In the genomic region with DNA sequence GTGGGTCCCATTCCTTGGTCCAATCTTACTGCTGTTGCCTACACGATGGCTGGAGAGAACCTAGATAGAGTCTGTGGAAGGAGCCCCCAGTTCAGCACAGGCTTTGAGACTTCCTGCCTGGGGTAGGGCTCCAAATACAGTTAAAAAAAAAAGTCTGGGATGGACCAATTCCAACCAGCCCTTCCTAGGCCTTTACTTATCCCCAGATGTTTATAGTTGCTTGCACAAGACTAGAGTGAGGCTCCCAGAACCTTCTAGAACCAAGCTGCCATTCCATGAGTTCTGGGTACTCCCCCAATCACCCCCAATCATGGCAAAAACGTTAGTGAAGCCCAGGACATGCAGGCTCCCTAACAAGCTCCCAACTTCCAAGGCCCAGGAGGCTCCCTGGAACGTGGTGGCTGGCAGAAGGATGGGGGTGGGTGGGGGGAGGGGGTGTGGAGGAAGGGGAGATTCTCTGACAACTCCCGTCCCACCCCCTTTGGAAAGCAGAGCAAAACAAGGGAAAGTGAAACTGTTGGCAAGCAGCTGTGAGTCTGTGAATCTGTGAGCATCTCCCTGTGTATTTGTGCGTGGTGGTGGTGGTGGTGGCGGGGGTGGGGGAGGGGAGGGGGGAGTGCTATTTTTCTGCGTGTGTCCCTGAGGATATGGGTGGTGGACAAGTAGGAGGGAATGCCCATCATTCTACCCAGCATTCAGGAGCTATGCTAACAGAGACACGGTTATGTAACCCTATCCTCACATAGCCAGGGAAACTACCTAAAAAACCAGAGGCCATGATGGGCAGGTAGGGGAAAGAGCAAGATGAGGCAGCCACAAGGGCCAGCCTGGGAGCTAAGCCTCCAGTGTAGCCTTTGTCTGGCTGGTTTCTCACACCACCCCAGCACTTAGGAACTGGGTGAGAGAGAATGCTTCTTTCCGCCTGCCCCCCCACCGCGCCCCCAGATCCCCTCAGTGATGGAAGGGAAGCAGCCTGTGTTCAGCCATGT, we compare ENCODE assay signal across 13 cellular contexts. TPM values are rescaled to one million over a fixed set of nuclear protein-coding genes. Genes with fewer than 3 reads are reported as not detected.
DNase-seq lines count a peak whose midpoint lies in the region; ATAC-seq, FAIRE-seq and TF ChIP-seq lines count a peak whose summit lies in the region.
"Had no signal": no experiment of that assay in that cellular context is flagged by ENCODE, and none has a peak within 500 bp of the region (broad histone marks: within the 10 kb centered on the region; RNA-seq: fewer than 3 reads in every experiment).

No MANE protein-coding gene starts in this region.

- no peaks in the 10 kb centered on the region for H3K9me3 ChIP-seq in PC-3 (ENCODE audit: low read length)
- no peaks in the 10 kb centered on the region for H3K9me3 ChIP-seq in fibroblast of lung (ENCODE audit: control insufficient read depth, insufficient read depth, low read depth, low read length)

- no peaks in the 10 kb centered on the region for H3K9me3 Mint-ChIP-seq in stimulated activated naive B cell treated with anti-CD40 and anti-IgM and Interleukin-4, amounts not matched to agents 10 μg/mL and 1 μg/mL and 100 μg/mL, for 72 hours

- peaks cover 11% of the 10 kb centered on the region for H3F3A ChIP-seq in PC-3 (ENCODE audit: low read length, unreplicated experiment)

- no peaks in the 10 kb centered on the region for H3K27me3 Mint-ChIP-seq in stimulated activated naive B cell treated with anti-CD40 and anti-IgM and Interleukin-4, amounts not matched to agents 10 μg/mL and 1 μg/mL and 100 μg/mL, for 72 hours

- DNase-seq in GM12892 (ENCODE audit: insufficient read length), result no peak
- DNase-seq in PC-3, result peak; percentile 50
- peak in 1 of 2 donors; percentile 34 for DNase-seq in fibroblast of lung (ENCODE audit: low read depth in 2 of 2)
- no peak for DNase-seq in stimulated activated naive B cell treated with anti-CD40 and anti-IgM and Interleukin-4, amounts not matched to agents 10 μg/mL and 1 μg/mL and 100 μg/mL, for 72 hours
- DNase-seq in NCI-H774 (lab: John Stamatoyannopoulos, UW), result no peak
- no peak for DNase-seq in HuH-7 (ENCODE audit: low spot score)
- DNase-seq in germinal center (ENCODE audit: low spot score), result no peak
- DNase-seq: activated CD8-positive, alpha-beta memory T cell treated with anti-CD3 and anti-CD28 coated beads, Interleukin-2, amount 50 U/mL, for 4 hours; NCI-H1436; T-helper 9 cell; trophoblast cell had no signal

- no peaks in the 10 kb centered on the region for H3K27me3 ChIP-seq in PC-3 (ENCODE audit: low read length)
- H3K27me3 ChIP-seq in fibroblast of lung (ENCODE audit: control insufficient read depth, insufficient read depth, low read length), result no peaks in the 10 kb centered on the region

- H3K4me3 ChIP-seq in PC-3 (ENCODE audit: low read length) (peak overlapping the region; percentile 74), fibroblast of lung (replicated peaks in 1 of 4; ENCODE audit: control extremely low read depth in 1 of 4, insufficient read depth in 1 of 4, low read depth in 3 of 4, low read length in 4 of 4) (no peak overlapping the region)

- CTCF ChIA-PET in PC-3 (lab: Charles Lee), result interaction anchor here (0.5 to 1.4 kb wide), 2 partner anchors 62 to 65 kb away, joined by 3 to 4 read pairs; no protein-coding TSS in a partner anchor

- no peak for ATAC-seq in PC-3
- ATAC-seq in stimulated activated naive B cell treated with anti-CD40 and anti-IgM and Interleukin-4, amounts not matched to agents 10 μg/mL and 1 μg/mL and 100 μg/mL, for 72 hours (replicated peaks), result no peak
- no peak for ATAC-seq in HG03460 (IDR thresholded peaks at IDR 0.05; ENCODE audit: unreplicated experiment)

- H4K20me1 ChIP-seq in PC-3 (ENCODE audit: low read length), result no peaks in the 10 kb centered on the region
- H4K20me1 ChIP-seq in fibroblast of lung (ENCODE audit: control insufficient read depth, extremely low read depth, insufficient read depth, low read length), result no peaks in the 10 kb centered on the region

- H3K27ac Mint-ChIP-seq in stimulated activated naive B cell treated with anti-CD40 and anti-IgM and Interleukin-4, amounts not matched to agents 10 μg/mL and 1 μg/mL and 100 μg/mL, for 72 hours, result peak overlapping the region; percentile 20

- intact Hi-C loops in PC-3 (cut with micrococcal nuclease), result loop anchor here (5.0 kb wide), 1 partner anchor 114 kb away; the partner anchor contains the start of gene IP6K1

- TF ChIP-seq POLR2A in GM12892 (IDR thresholded peaks at IDR 0.05; ENCODE audit: low read depth, low read length), result no peak

- no peaks in the 10 kb centered on the region for H3K9me2 ChIP-seq in PC-3 (replicated peaks; ENCODE audit: low read length)

- peaks cover 0 to 3% of the 10 kb centered on the region in 2 donors for H3K36me3 Mint-ChIP-seq in stimulated activated naive B cell treated with anti-CD40 and anti-IgM and Interleukin-4, amounts not matched to agents 10 μg/mL and 1 μg/mL and 100 μg/mL, for 72 hours

- H3K4me2 ChIP-seq in PC-3 (ENCODE audit: low read length) (peak overlapping the region; percentile 99), fibroblast of lung (ENCODE audit: extremely low read depth, insufficient read depth, low read length) (peak overlapping the region; percentile 25)

- peaks cover 16 to 22% of the 10 kb centered on the region in 2 donors for H3K4me1 Mint-ChIP-seq in stimulated activated naive B cell treated with anti-CD40 and anti-IgM and Interleukin-4, amounts not matched to agents 10 μg/mL and 1 μg/mL and 100 μg/mL, for 72 hours

- H3K9ac ChIP-seq in PC-3 (ENCODE audit: low read length) (peak overlapping the region; percentile 91), fibroblast of lung (ENCODE audit: insufficient read depth, low read length) (no peak overlapping the region)

- H2AFZ ChIP-seq in PC-3 (ENCODE audit: low read length), result no peak overlapping the region
- no peak overlapping the region for H2AFZ ChIP-seq in fibroblast of lung (ENCODE audit: low read length)

- peak; percentile 88 for FAIRE-seq in GM12892 (lab: Jason Lieb, UNC)
- FAIRE-seq: endothelial cell of umbilical vein had no signal

- H3K36me3 ChIP-seq in PC-3 (ENCODE audit: low read depth, low read length), result peaks cover 22% of the 10 kb centered on the region
- H3K36me3 ChIP-seq in fibroblast of lung (ENCODE audit: control insufficient read depth, insufficient read depth, low read length), result no peaks in the 10 kb centered on the region

- TF ChIP-seq CTCF in PC-3 (conservative IDR thresholded peaks at IDR 0.05; ENCODE audit: low read depth, low read length) (no peak), fibroblast of lung (conservative IDR thresholded peaks at IDR 0.05 in 1 of 2, IDR thresholded peaks at IDR 0.05 in 1 of 2; ENCODE audit: low read depth in 1 of 2, low read length in 2 of 2) (no peak)

- peaks cover 67% of the 10 kb centered on the region for H3K79me2 ChIP-seq in PC-3 (ENCODE audit: low read length)
- no peaks in the 10 kb centered on the region for H3K79me2 ChIP-seq in fibroblast of lung (ENCODE audit: control insufficient read depth, insufficient read depth, low read length)

- no peak overlapping the region for H3K4me3 Mint-ChIP-seq in stimulated activated naive B cell treated with anti-CD40 and anti-IgM and Interleukin-4, amounts not matched to agents 10 μg/mL and 1 μg/mL and 100 μg/mL, for 72 hours

- POLR2A ChIA-PET in PC-3 (lab: Charles Lee; ENCODE audit: unreplicated experiment), result interaction anchor here (1.0 to 1.4 kb wide), 3 partner anchors 20 to 98 kb away, joined by 4 to 10 read pairs (median 6); partner anchors contain the start of genes INKA1 and MON1A

- H3K27ac ChIP-seq in PC-3 (ENCODE audit: low read length) (peak overlapping the region; percentile 99), fibroblast of lung (ENCODE audit: insufficient read depth, low read length) (no peak overlapping the region)

- H3K4me1 ChIP-seq in PC-3 (ENCODE audit: insufficient read depth, low read length) (peaks cover 76% of the 10 kb centered on the region), fibroblast of lung (ENCODE audit: control insufficient read depth, extremely low read depth, insufficient read depth, low read length) (peaks cover 11% of the 10 kb centered on the region)

- TSS peak; percentile 1 for BruUV-seq in PC-3 (replicated peaks; lab: Mats Ljungman, UMichigan)

RNA-seq across cellular contexts. Expression of gene MST1R, which starts 2.0 kb away (rescaled TPM):
- polyA plus RNA-seq in GM12892 (2012; ENCODE audit: missing spikeins), result 3.6 TPM
- total RNA-seq in PC-3 (2014; rRNA removed) (39.0 and 70.6 TPM in 2 replicates), fibroblast of lung (1.5 and 3.0 TPM in 2 replicates)
- 0.52 and 1.2 TPM in 2 replicates for polyA plus RNA-seq in fibroblast of lung
- 0.61 and 1.5 TPM in 2 replicates for polyA plus RNA-seq in fibroblast of lung (2012)
- polyA minus RNA-seq in fibroblast of lung (ENCODE audit: low replicate concordance), result 1.5 and 4.3 TPM in 2 replicates

RNA-seq across cellular contexts. Expression of gene MON1A, which starts 28.0 kb away (rescaled TPM):
- polyA plus RNA-seq in GM12892 (2012; ENCODE audit: missing spikeins), result 2.2 TPM
- total RNA-seq in PC-3 (2014; rRNA removed) (20.8 and 24.9 TPM in 2 replicates), fibroblast of lung (11.8 and 12.2 TPM in 2 replicates)
- polyA plus RNA-seq in fibroblast of lung, result 6.7 and 9.3 TPM in 2 replicates
- 7.8 and 12.6 TPM in 2 replicates for polyA plus RNA-seq in fibroblast of lung (2012)
- polyA minus RNA-seq in fibroblast of lung (ENCODE audit: low replicate concordance), result 10.1 and 12.9 TPM in 2 replicates

RNA-seq across cellular contexts. Expression of gene CAMKV, which starts 31.9 kb away (rescaled TPM):
- polyA plus RNA-seq in GM12892 (2012; ENCODE audit: missing spikeins), result not detected
- total RNA-seq in PC-3 (2014; rRNA removed), result 0.58 TPM in 1 of 2 replicates, not detected in the other
- total RNA-seq in fibroblast of lung, result not detected in 2 replicates
- polyA plus RNA-seq in fibroblast of lung, result 0.06 TPM in 1 of 2 replicates, not detected in the other
- polyA plus RNA-seq in fibroblast of lung (2012), result not detected in 2 replicates
- polyA minus RNA-seq in fibroblast of lung (ENCODE audit: low replicate concordance), result not detected in 2 replicates
- total RNA-seq: endothelial cell of umbilical vein had no signal
- polyA plus RNA-seq: endothelial cell of umbilical vein had no signal

RNA-seq across cellular contexts. Expression of gene RBM6, which starts 38.3 kb away (rescaled TPM):
- 106 TPM for polyA plus RNA-seq in GM12892 (2012; ENCODE audit: missing spikeins)
- total RNA-seq in PC-3 (2014; rRNA removed) (64.6 and 73.5 TPM in 2 replicates), fibroblast of lung (41.3 and 46.1 TPM in 2 replicates)
- 36.3 and 40.1 TPM in 2 replicates for polyA plus RNA-seq in fibroblast of lung
- polyA plus RNA-seq in fibroblast of lung (2012), result 29.0 and 29.6 TPM in 2 replicates
- 19.7 and 20.1 TPM in 2 replicates for polyA minus RNA-seq in fibroblast of lung (ENCODE audit: low replicate concordance)

RNA-seq across cellular contexts. Expression of gene TRAIP, which starts 45.3 kb away (rescaled TPM):
- 10.3 TPM for polyA plus RNA-seq in GM12892 (2012; ENCODE audit: missing spikeins)
- total RNA-seq in PC-3 (2014; rRNA removed), result 21.6 and 27.8 TPM in 2 replicates
- 0.77 and 2.0 TPM in 2 replicates for total RNA-seq in fibroblast of lung
- polyA plus RNA-seq in fibroblast of lung, result 2.5 and 7.0 TPM in 2 replicates
- polyA plus RNA-seq in fibroblast of lung (2012), result 2.0 and 6.4 TPM in 2 replicates
- polyA minus RNA-seq in fibroblast of lung (ENCODE audit: low replicate concordance), result 2.0 and 16.2 TPM in 2 replicates

Comparison
In these comparisons a context has a peak if more than half of its experiments do, and no peak if none do; other contexts are left out.
1. RNA of gene MST1R, which starts 2.0 kb away (total RNA-seq): 39.0 to 70.6 TPM in PC-3; 1.5 to 3.0 TPM in fibroblast of lung; every median in the first group is over 10 times any median in the second.